ENCODE assay signal across 2 cellular contexts in the genomic region with DNA sequence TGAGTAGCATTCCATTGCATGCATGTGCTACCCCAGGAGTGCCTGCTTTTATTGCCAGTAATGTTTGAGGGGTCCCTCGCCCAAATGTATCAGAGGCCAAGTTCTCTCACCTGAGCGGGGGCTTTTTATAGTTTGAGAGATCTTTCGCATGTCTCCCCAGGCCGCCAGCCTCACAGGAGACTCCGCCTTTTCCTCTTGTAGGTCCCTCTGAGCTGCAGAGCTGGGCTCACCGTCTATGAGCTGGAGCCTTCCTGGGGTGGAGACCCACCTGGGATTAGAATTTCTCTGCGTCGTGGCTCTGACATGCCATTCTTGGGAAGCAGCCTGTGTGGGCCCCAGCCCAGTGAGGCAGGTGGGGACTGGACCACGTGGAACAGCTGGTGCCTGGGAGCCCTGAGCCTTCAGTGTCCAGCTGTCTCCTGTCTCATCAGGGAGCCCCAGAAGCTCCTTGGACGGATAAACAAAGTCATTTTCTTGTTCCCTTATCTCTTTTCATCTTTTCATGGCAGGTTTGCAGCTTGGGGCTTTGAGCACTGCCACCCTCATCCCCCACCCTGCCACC.
TF ChIP-seq lines count a peak whose summit lies in the region.

No MANE protein-coding gene starts in this region.

TF ChIP-seq in HepG2, 621 proteins besides CTCF, POLR2A, EP300 and RAD21:
- TF ChIP-seq SOX5 (CRISPR knock-in tag; IDR thresholded peaks at IDR 0.05; ENCODE audit: borderline replicate concordance) (no peak), KDM6A (CRISPR knock-in tag; IDR thresholded peaks at IDR 0.05; ENCODE audit: low read depth) (no peak), ZNF276 (CRISPR knock-in tag; IDR thresholded peaks at IDR 0.05; ENCODE audit: low read depth) (no peak), ZEB1 (IDR thresholded peaks at IDR 0.05; ENCODE audit: insufficient replicate concordance, low read depth) (no peak), ZFP90 (CRISPR knock-in tag; IDR thresholded peaks at IDR 0.05; ENCODE audit: borderline replicate concordance) (no peak), NR2F1 (CRISPR knock-in tag; IDR thresholded peaks at IDR 0.05) (no peak), ZNF687 (CRISPR knock-in tag; IDR thresholded peaks at IDR 0.05) (peak; percentile 50), ZNF644 (CRISPR knock-in tag; IDR thresholded peaks at IDR 0.05; ENCODE audit: low read depth) (no peak), MAX (IDR thresholded peaks at IDR 0.05) (peak; percentile 32; the same call in 1 of the 2 replicates)

TF ChIP-seq in H1, 55 proteins besides CTCF, POLR2A, EP300 and RAD21:
- TF ChIP-seq HDAC6 (IDR thresholded peaks at IDR 0.05; ENCODE audit: low read depth, low read length) (no peak), CHD1 (IDR thresholded peaks at IDR 0.05; ENCODE audit: low read depth, low read length) (no peak), GABPA (IDR thresholded peaks at IDR 0.05; ENCODE audit: borderline replicate concordance, insufficient read depth, low read length) (no peak), MAX (IDR thresholded peaks at IDR 0.05) (no peak), RFX5 (IDR thresholded peaks at IDR 0.05; ENCODE audit: borderline replicate concordance, low read depth, low read length) (no peak), SP4 (IDR thresholded peaks at IDR 0.05; ENCODE audit: low read length) (no peak)
